ENCODE assay signal across 2 cellular contexts in genomic region chr17:44102845-44103622, GRCh38.
TF ChIP-seq lines count a peak whose summit lies in the region.

No MANE protein-coding gene starts in this region.

TF ChIP-seq in IMR-90, 13 proteins besides CTCF, POLR2A, EP300 and RAD21:
- TF ChIP-seq CHD1 (IDR thresholded peaks at IDR 0.05; ENCODE audit: low read depth, low read length): no peak
- no peak for TF ChIP-seq MXI1 (IDR thresholded peaks at IDR 0.05; ENCODE audit: borderline replicate concordance, low read depth, low read length)
- TF ChIP-seq BHLHE40 (IDR thresholded peaks at IDR 0.05; ENCODE audit: low read depth, low read length): no peak
- no peak for TF ChIP-seq SMC3 (IDR thresholded peaks at IDR 0.05; ENCODE audit: low read depth, low read length)
- no peak for TF ChIP-seq RCOR1 (IDR thresholded peaks at IDR 0.05; ENCODE audit: insufficient replicate concordance, low read length)
- no peak for TF ChIP-seq CEBPB (IDR thresholded peaks at IDR 0.05; ENCODE audit: low read depth, low read length)
- TF ChIP-seq USF2 (IDR thresholded peaks at IDR 0.05; ENCODE audit: low read depth, low read length): no peak
- no peak for TF ChIP-seq RFX5 (IDR thresholded peaks at IDR 0.05; ENCODE audit: low read depth, low read length)
- no peak for TF ChIP-seq ELK1 (IDR thresholded peaks at IDR 0.05; ENCODE audit: borderline replicate concordance, low read depth, low read length)
- no peak for TF ChIP-seq FOS (IDR thresholded peaks at IDR 0.05; ENCODE audit: low read depth, low read length)
- no peak for TF ChIP-seq NFE2L2 (IDR thresholded peaks at IDR 0.05; ENCODE audit: low read depth, low read length)
- TF ChIP-seq MAFK (IDR thresholded peaks at IDR 0.05; ENCODE audit: low read depth, low read length): no peak

TF ChIP-seq in SK-N-SH treated with all-trans-retinoic acid at 6 μM for 48 hours, 23 proteins besides CTCF, POLR2A, EP300 and RAD21 (continued from another document):
- TF ChIP-seq ZC3H10 (CRISPR knock-in tag; IDR thresholded peaks at IDR 0.05): no peak
- no peak for TF ChIP-seq ZFP3 (CRISPR knock-in tag; IDR thresholded peaks at IDR 0.05)
- no peak for TF ChIP-seq RARB (CRISPR knock-in tag; IDR thresholded peaks at IDR 0.05)
- no peak for TF ChIP-seq PATZ1 (CRISPR knock-in tag; IDR thresholded peaks at IDR 0.05; ENCODE audit: borderline replicate concordance)
- no peak for TF ChIP-seq CSRNP3 (CRISPR knock-in tag; IDR thresholded peaks at IDR 0.05)
- no peak for TF ChIP-seq ESRRG (CRISPR knock-in tag; IDR thresholded peaks at IDR 0.05)
- no peak for TF ChIP-seq ZNF565 (CRISPR knock-in tag; conservative IDR thresholded peaks at IDR 0.05; ENCODE audit: low read depth)
- no peak for TF ChIP-seq ZNF70 (CRISPR knock-in tag; IDR thresholded peaks at IDR 0.05)
- no peak for TF ChIP-seq POU6F1 (CRISPR knock-in tag; IDR thresholded peaks at IDR 0.05; ENCODE audit: borderline replicate concordance, low read depth)
- no peak for TF ChIP-seq BACH2 (CRISPR knock-in tag; IDR thresholded peaks at IDR 0.05; ENCODE audit: borderline replicate concordance)
- no peak for TF ChIP-seq ISL1 (CRISPR knock-in tag; IDR thresholded peaks at IDR 0.05)
- no peak for TF ChIP-seq TOX (CRISPR knock-in tag; IDR thresholded peaks at IDR 0.05; ENCODE audit: borderline replicate concordance)
- no peak for TF ChIP-seq SNAI2 (CRISPR knock-in tag; IDR thresholded peaks at IDR 0.05)
- TF ChIP-seq ARNTL (CRISPR knock-in tag; IDR thresholded peaks at IDR 0.05; ENCODE audit: borderline replicate concordance, low read depth): no peak
- no peak for TF ChIP-seq OSR1 (CRISPR knock-in tag; IDR thresholded peaks at IDR 0.05)
- TF ChIP-seq ZNF8 (CRISPR knock-in tag; IDR thresholded peaks at IDR 0.05): no peak
- no peak for TF ChIP-seq PPARA (CRISPR knock-in tag; IDR thresholded peaks at IDR 0.05; ENCODE audit: borderline replicate concordance)
- TF ChIP-seq TSHZ2 (CRISPR knock-in tag; IDR thresholded peaks at IDR 0.05): no peak
